Comparison of ENCODE assay signal across 18 cellular contexts in the genomic region with DNA sequence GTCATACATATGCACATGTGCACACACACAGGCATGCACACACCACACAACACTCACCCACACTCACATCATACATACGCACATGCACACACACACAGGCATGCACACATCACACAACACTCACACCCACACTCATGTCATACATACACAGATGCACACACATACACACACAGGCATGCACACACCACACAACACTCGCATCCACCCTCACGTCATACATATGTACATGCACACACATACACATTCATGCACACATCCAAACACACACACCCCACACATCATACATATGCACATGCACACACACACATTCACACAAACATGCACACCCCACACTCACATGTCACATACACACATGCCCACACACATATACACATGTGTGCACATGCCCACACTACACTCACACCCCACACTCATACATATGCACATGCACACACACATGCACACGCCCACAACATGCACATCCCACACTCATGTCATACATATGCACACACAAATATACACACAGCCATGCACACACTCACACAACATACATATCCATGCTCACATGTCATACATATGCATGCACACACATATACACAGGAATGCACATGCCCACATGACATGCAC.
"Had no signal": no experiment of that assay in that cellular context is flagged by ENCODE, and none has a peak within 500 bp of the region (broad histone marks: within the 10 kb centered on the region; RNA-seq: fewer than 3 reads in every experiment).

No MANE protein-coding gene starts in this region.

- H3K4me1 ChIP-seq: psoas muscle, uterus had no signal

- FAIRE-seq: endometrium had no signal

- H3K4me3 Mint-ChIP-seq: activated B cell treated with CpG ODN at 0.5 μM for 24 hours; activated CD4-positive, alpha-beta T cell treated with anti-CD3 and anti-CD28 coated beads, Interleukin-2, amount 10 ng/mL, durations not matched to agents 24 days and 14 days; activated T-helper 1 cell treated with anti-CD3 and anti-CD28 coated beads, Interleukin-12 subunit alpha, Interleukin-12 subunit beta, Interleukin-2, Interleukin-4 antibody, amounts not matched to agents 30 ng/mL and 10 ng/mL and 1 ng/mL, durations not matched to agents 14 hours and 24 hours and 36 hours; nephron; stimulated activated effector memory CD8-positive, alpha-beta T cell treated with anti-CD3 and anti-CD28 coated beads, Interleukin-12 subunit alpha, Interleukin-12 subunit beta, amount 100 ng/mL, for 72 hours had no signal

- ATAC-seq: esophagus mucosa; psoas muscle; stimulated activated effector memory CD8-positive, alpha-beta T cell treated with anti-CD3 and anti-CD28 coated beads, Interleukin-12 subunit alpha, Interleukin-12 subunit beta, amount 100 ng/mL, for 72 hours had no signal

- H3K9me3 ChIP-seq: psoas muscle, thoracic aorta, uterus had no signal

- H3K36me3 ChIP-seq: cardiac muscle cell, thoracic aorta, uterus had no signal

- H3K27me3 ChIP-seq: cardiac muscle cell, uterus had no signal

- H3K4me1 Mint-ChIP-seq: activated B cell treated with CpG ODN at 0.5 μM for 24 hours; activated CD4-positive, alpha-beta T cell treated with anti-CD3 and anti-CD28 coated beads, Interleukin-2, amount 10 ng/mL, durations not matched to agents 24 days and 14 days; nephron had no signal

- H3K4me3 ChIP-seq: cardiac muscle cell, psoas muscle, thoracic aorta, uterus had no signal

- H3K27ac Mint-ChIP-seq: activated B cell treated with CpG ODN at 0.5 μM for 24 hours; activated CD4-positive, alpha-beta T cell treated with anti-CD3 and anti-CD28 coated beads, Interleukin-2, amount 10 ng/mL, durations not matched to agents 24 days and 14 days; activated T-helper 1 cell treated with anti-CD3 and anti-CD28 coated beads, Interleukin-12 subunit alpha, Interleukin-12 subunit beta, Interleukin-2, Interleukin-4 antibody, amounts not matched to agents 30 ng/mL and 10 ng/mL and 1 ng/mL, durations not matched to agents 14 hours and 24 hours and 36 hours; nephron; stimulated activated effector memory CD8-positive, alpha-beta T cell treated with anti-CD3 and anti-CD28 coated beads, Interleukin-12 subunit alpha, Interleukin-12 subunit beta, amount 100 ng/mL, for 72 hours had no signal

- H3K9me3 Mint-ChIP-seq: activated B cell treated with CpG ODN at 0.5 μM for 24 hours; activated CD4-positive, alpha-beta T cell treated with anti-CD3 and anti-CD28 coated beads, Interleukin-2, amount 10 ng/mL, durations not matched to agents 24 days and 14 days; activated T-helper 1 cell treated with anti-CD3 and anti-CD28 coated beads, Interleukin-12 subunit alpha, Interleukin-12 subunit beta, Interleukin-2, Interleukin-4 antibody, amounts not matched to agents 30 ng/mL and 10 ng/mL and 1 ng/mL, durations not matched to agents 14 hours and 24 hours and 36 hours; nephron; stimulated activated effector memory CD8-positive, alpha-beta T cell treated with anti-CD3 and anti-CD28 coated beads, Interleukin-12 subunit alpha, Interleukin-12 subunit beta, amount 100 ng/mL, for 72 hours had no signal

- DNase-seq: activated B cell treated with CpG ODN at 0.5 μM for 24 hours; activated CD4-positive, alpha-beta T cell treated with anti-CD3 and anti-CD28 coated beads, Interleukin-2, amount 10 ng/mL, durations not matched to agents 24 days and 14 days; activated naive CD4-positive, alpha-beta T cell treated with Interleukin-2 at 50 U/mL for 16 hours; hippocampal formation; mesenchymal stem cell; occipital lobe; psoas muscle; stimulated activated CD4-positive, alpha-beta T cell treated with anti-CD3 and anti-CD28 coated beads, Interleukin-12 subunit alpha, Interleukin-12 subunit beta, amount 100 ng/mL, for 4 hours; stimulated activated CD4-positive, alpha-beta T cell treated with anti-CD3 and anti-CD28 coated beads, Interleukin-2, amount 100 ng/mL, for 24 hours; T-helper 2 cell; uterus had no signal

- H3K27ac ChIP-seq: cardiac muscle cell, psoas muscle, thoracic aorta, uterus had no signal

- H3K27me3 Mint-ChIP-seq: activated B cell treated with CpG ODN at 0.5 μM for 24 hours; activated CD4-positive, alpha-beta T cell treated with anti-CD3 and anti-CD28 coated beads, Interleukin-2, amount 10 ng/mL, durations not matched to agents 24 days and 14 days had no signal
